ENCODE assay signal across 10 cellular contexts in the genomic region with DNA sequence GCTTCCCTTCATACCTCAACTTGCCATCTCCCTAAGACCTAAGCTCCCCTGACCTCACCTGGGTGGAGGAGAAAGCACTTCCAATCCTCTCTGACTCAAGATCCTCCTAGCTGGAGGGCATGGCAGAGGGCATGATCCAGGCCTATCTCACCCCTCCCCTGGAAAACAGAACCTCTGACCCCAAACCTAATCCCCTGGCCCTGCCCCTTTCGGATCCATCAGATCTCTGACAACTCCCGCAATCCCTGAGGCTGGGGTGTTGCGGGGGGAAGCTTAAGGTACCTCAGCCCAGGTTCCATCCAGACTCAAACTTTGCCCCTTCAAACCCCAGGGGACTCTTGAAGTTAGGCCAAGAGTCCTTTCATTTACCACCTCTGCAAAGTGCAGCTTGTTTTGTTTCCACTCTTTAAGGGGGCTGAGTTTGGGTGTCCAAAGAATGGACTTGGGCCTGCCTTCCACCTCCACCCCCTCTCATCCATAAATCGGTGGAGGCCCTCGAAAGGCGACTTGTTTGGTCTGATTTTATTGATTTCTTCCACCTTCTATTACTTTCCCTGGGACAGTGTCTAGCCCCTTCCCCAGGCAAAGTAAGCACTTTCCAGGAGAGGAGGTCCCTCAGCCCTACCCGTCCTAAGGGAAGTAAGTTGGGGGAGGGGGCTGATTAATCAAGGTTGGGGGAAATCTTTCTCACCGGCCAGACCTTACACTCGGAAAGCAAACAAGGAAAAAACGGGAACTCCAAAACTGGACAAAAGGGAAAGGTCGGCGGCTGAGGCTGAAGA. TPM values are rescaled to one million over a fixed set of nuclear protein-coding genes. Genes with fewer than 3 reads are reported as not detected.
A peak's percentile ranks its signal among the peaks of the same experiment; 100 is the strongest.
DNase-seq lines count a peak whose midpoint lies in the region; ATAC-seq and TF ChIP-seq lines count a peak whose summit lies in the region.
"Had no signal": no experiment of that assay in that cellular context is flagged by ENCODE, and none has a peak within 500 bp of the region (broad histone marks: within the 10 kb centered on the region; RNA-seq: fewer than 3 reads in every experiment).

No MANE protein-coding gene starts in this region.

- no peak for TF ChIP-seq CTCF in type B pancreatic cell (conservative IDR thresholded peaks at IDR 0.05)

- no peak for ATAC-seq in stimulated activated naive CD8-positive, alpha-beta T cell treated with anti-CD3 and anti-CD28 coated beads, Interleukin-15, Interleukin-2, amounts not matched to agents 100 U/mL and 50 U/mL, for 24 hours
- no peak for ATAC-seq in HG03280 (IDR thresholded peaks at IDR 0.05; ENCODE audit: unreplicated experiment)

- H3K4me1 Mint-ChIP-seq in stimulated activated naive CD8-positive, alpha-beta T cell treated with anti-CD3 and anti-CD28 coated beads, Interleukin-15, Interleukin-2, amounts not matched to agents 100 ng/mL and 50 ng/mL, for 24 hours (ENCODE audit: low read depth) = peaks cover 47% of the 10 kb centered on the region
- peaks cover 48% of the 10 kb centered on the region for H3K4me1 Mint-ChIP-seq in activated T-helper 1 cell treated with anti-CD3 and anti-CD28 coated beads, Interleukin-12 subunit alpha, Interleukin-12 subunit beta, Interleukin-2, Interleukin-4 antibody, amounts not matched to agents 30 ng/mL and 10 ng/mL and 1 ng/mL, durations not matched to agents 14 hours and 24 hours and 36 hours (ENCODE audit: low read depth)
- peaks cover 20% of the 10 kb centered on the region for H3K4me1 Mint-ChIP-seq in type B pancreatic cell (ENCODE audit: unreplicated experiment)

- H3K27ac Mint-ChIP-seq in stimulated activated naive CD8-positive, alpha-beta T cell treated with anti-CD3 and anti-CD28 coated beads, Interleukin-15, Interleukin-2, amounts not matched to agents 100 ng/mL and 50 ng/mL, for 24 hours = peak overlapping the region; percentile 55
- no peak overlapping the region for H3K27ac Mint-ChIP-seq in activated T-helper 1 cell treated with anti-CD3 and anti-CD28 coated beads, Interleukin-12 subunit alpha, Interleukin-12 subunit beta, Interleukin-2, Interleukin-4 antibody, amounts not matched to agents 30 ng/mL and 10 ng/mL and 1 ng/mL, durations not matched to agents 14 hours and 24 hours and 36 hours
- peak overlapping the region; percentile 72 for H3K27ac Mint-ChIP-seq in type B pancreatic cell

- peaks cover 6% of the 10 kb centered on the region for H3K36me3 Mint-ChIP-seq in stimulated activated naive CD8-positive, alpha-beta T cell treated with anti-CD3 and anti-CD28 coated beads, Interleukin-15, Interleukin-2, amounts not matched to agents 100 ng/mL and 50 ng/mL, for 24 hours (ENCODE audit: low read depth)
- peaks cover 17% of the 10 kb centered on the region for H3K36me3 Mint-ChIP-seq in activated T-helper 1 cell treated with anti-CD3 and anti-CD28 coated beads, Interleukin-12 subunit alpha, Interleukin-12 subunit beta, Interleukin-2, Interleukin-4 antibody, amounts not matched to agents 30 ng/mL and 10 ng/mL and 1 ng/mL, durations not matched to agents 14 hours and 24 hours and 36 hours (ENCODE audit: low read depth)
- H3K36me3 Mint-ChIP-seq in type B pancreatic cell = no peaks in the 10 kb centered on the region

- no peak overlapping the region for H3K27ac ChIP-seq in iPS-18a (ENCODE audit: low read length)

- H3K9ac ChIP-seq in iPS-18a (ENCODE audit: low read length) = no peak overlapping the region

- H3K4me1 ChIP-seq in iPS-18a (ENCODE audit: control insufficient read depth, low read depth, low read length) = peaks cover 14% of the 10 kb centered on the region

- peaks cover 45% of the 10 kb centered on the region for H3K27me3 Mint-ChIP-seq in stimulated activated naive CD8-positive, alpha-beta T cell treated with anti-CD3 and anti-CD28 coated beads, Interleukin-15, Interleukin-2, amounts not matched to agents 100 ng/mL and 50 ng/mL, for 24 hours
- H3K27me3 Mint-ChIP-seq in activated T-helper 1 cell treated with anti-CD3 and anti-CD28 coated beads, Interleukin-12 subunit alpha, Interleukin-12 subunit beta, Interleukin-2, Interleukin-4 antibody, amounts not matched to agents 30 ng/mL and 10 ng/mL and 1 ng/mL, durations not matched to agents 14 hours and 24 hours and 36 hours (ENCODE audit: insufficient read depth) = peaks cover 50% of the 10 kb centered on the region
- H3K27me3 Mint-ChIP-seq in type B pancreatic cell = peaks cover 72% of the 10 kb centered on the region

- H3K4me3 ChIP-seq in iPS-18a (ENCODE audit: low read length) = peak overlapping the region; percentile 59

- intact Hi-C loops in activated T-helper 1 cell treated with anti-CD3 and anti-CD28 coated beads, Interleukin-12 subunit alpha, Interleukin-12 subunit beta, Interleukin-2, Interleukin-4 antibody, amounts not matched to agents 30 ng/mL and 10 ng/mL and 1 ng/mL, durations not matched to agents 14 hours and 24 hours and 36 hours (cut with micrococcal nuclease) = loop anchor here (5.0 kb wide), 1 partner anchor 480 kb away; a partner anchor contains a TSS

- peak overlapping the region; percentile 81 for H3K4me3 Mint-ChIP-seq in stimulated activated naive CD8-positive, alpha-beta T cell treated with anti-CD3 and anti-CD28 coated beads, Interleukin-15, Interleukin-2, amounts not matched to agents 100 ng/mL and 50 ng/mL, for 24 hours
- peak overlapping the region; percentile 80 for H3K4me3 Mint-ChIP-seq in activated T-helper 1 cell treated with anti-CD3 and anti-CD28 coated beads, Interleukin-12 subunit alpha, Interleukin-12 subunit beta, Interleukin-2, Interleukin-4 antibody, amounts not matched to agents 30 ng/mL and 10 ng/mL and 1 ng/mL, durations not matched to agents 14 hours and 24 hours and 36 hours
- peak overlapping the region; percentile 85 for H3K4me3 Mint-ChIP-seq in type B pancreatic cell

- peaks cover 98% of the 10 kb centered on the region for H3K27me3 ChIP-seq in iPS-18a (ENCODE audit: control insufficient read depth, insufficient read depth, low read length)

- no peaks in the 10 kb centered on the region for H3K36me3 ChIP-seq in iPS-18a (ENCODE audit: control insufficient read depth, low read depth, low read length)

- DNase-seq in stimulated activated naive CD8-positive, alpha-beta T cell treated with anti-CD3 and anti-CD28 coated beads, Interleukin-15, Interleukin-2, amounts not matched to agents 100 U/mL and 50 U/mL, for 24 hours = no peak
- no peak for DNase-seq in activated T-helper 1 cell treated with anti-CD3 and anti-CD28 coated beads, Interleukin-12 subunit alpha, Interleukin-12 subunit beta, Interleukin-2, Interleukin-4 antibody, amounts not matched to agents 30 ng/mL and 10 ng/mL and 1 ng/mL, durations not matched to agents 14 hours and 24 hours and 36 hours (ENCODE audit: low spot score)
- DNase-seq in type B pancreatic cell (ENCODE audit: extremely low spot score, unreplicated experiment) (no peak), hypothalamus (lab: John Stamatoyannopoulos, UW) (no peak), foreskin melanocyte (no peak)
- DNase-seq: C1 segment of cervical spinal cord, NCI-H2029 had no signal

- no peaks in the 10 kb centered on the region for H3K9me3 Mint-ChIP-seq in stimulated activated naive CD8-positive, alpha-beta T cell treated with anti-CD3 and anti-CD28 coated beads, Interleukin-15, Interleukin-2, amounts not matched to agents 100 ng/mL and 50 ng/mL, for 24 hours
- no peaks in the 10 kb centered on the region for H3K9me3 Mint-ChIP-seq in activated T-helper 1 cell treated with anti-CD3 and anti-CD28 coated beads, Interleukin-12 subunit alpha, Interleukin-12 subunit beta, Interleukin-2, Interleukin-4 antibody, amounts not matched to agents 30 ng/mL and 10 ng/mL and 1 ng/mL, durations not matched to agents 14 hours and 24 hours and 36 hours
- H3K9me3 Mint-ChIP-seq in type B pancreatic cell = no peaks in the 10 kb centered on the region

- H3K9me3 ChIP-seq in iPS-18a (ENCODE audit: control insufficient read depth, low read depth, low read length) = no peaks in the 10 kb centered on the region

RNA-seq across cellular contexts. Expression of a gene that starts 2.6 kb away (rescaled TPM):
- 56.5 and 58.8 TPM in 2 replicates for total RNA-seq in activated T-helper 1 cell treated with anti-CD3 and anti-CD28 coated beads, Interleukin-12 subunit alpha, Interleukin-12 subunit beta, Interleukin-2, Interleukin-4 antibody, amounts not matched to agents 30 ng/mL and 10 ng/mL and 1 ng/mL, durations not matched to agents 14 hours and 24 hours and 36 hours
- 6.2 and 11.0 TPM in 2 replicates for total RNA-seq in type B pancreatic cell (ENCODE audit: low replicate concordance)

RNA-seq across cellular contexts. Expression of a gene that starts 32.9 kb away (rescaled TPM):
- total RNA-seq in activated T-helper 1 cell treated with anti-CD3 and anti-CD28 coated beads, Interleukin-12 subunit alpha, Interleukin-12 subunit beta, Interleukin-2, Interleukin-4 antibody, amounts not matched to agents 30 ng/mL and 10 ng/mL and 1 ng/mL, durations not matched to agents 14 hours and 24 hours and 36 hours = 250 and 252 TPM in 2 replicates
- total RNA-seq in type B pancreatic cell (ENCODE audit: low replicate concordance) = 122 and 130 TPM in 2 replicates

RNA-seq across cellular contexts. Expression of a gene that starts 58.0 kb away (rescaled TPM):
- total RNA-seq in activated T-helper 1 cell treated with anti-CD3 and anti-CD28 coated beads, Interleukin-12 subunit alpha, Interleukin-12 subunit beta, Interleukin-2, Interleukin-4 antibody, amounts not matched to agents 30 ng/mL and 10 ng/mL and 1 ng/mL, durations not matched to agents 14 hours and 24 hours and 36 hours = 39.2 and 41.4 TPM in 2 replicates
- total RNA-seq in type B pancreatic cell (ENCODE audit: low replicate concordance) = 12.8 and 15.6 TPM in 2 replicates
